Comparison of ENCODE assay signal across 8 cellular contexts in genomic region chr9:137278061-137278912, GRCh38. TPM values are rescaled to one million over a fixed set of nuclear protein-coding genes. Genes with fewer than 3 reads are reported as not detected.
DNase-seq lines count a peak whose midpoint lies in the region; ATAC-seq and TF ChIP-seq lines count a peak whose summit lies in the region.

No MANE protein-coding gene starts in this region.

- H3K9me3 ChIP-seq in heart right ventricle = no peaks in the 10 kb centered on the region
- no peaks in the 10 kb centered on the region for H3K9me3 ChIP-seq in sigmoid colon

- peak overlapping the region; percentile 37 to 70 (median 60) for H3K4me3 ChIP-seq in heart right ventricle
- peak overlapping the region; percentile 27 to 49 (median 38) for H3K4me3 ChIP-seq in sigmoid colon

- no peaks in the 10 kb centered on the region for H3K27me3 ChIP-seq in heart right ventricle
- peaks cover 19 to 86% (median 63%) of the 10 kb centered on the region in 3 donors for H3K27me3 ChIP-seq in sigmoid colon

- H3K4me3 Mint-ChIP-seq in activated T-cell treated with anti-CD3 and anti-CD28 coated beads, Interleukin-2, amount 50 U/mL, for 24 hours = peak overlapping the region; percentile 81
- H3K4me3 Mint-ChIP-seq in activated CD4-positive, alpha-beta memory T cell treated with anti-CD3 and anti-CD28 coated beads for 36 hours = peak overlapping the region; percentile 75

- CTCF ChIA-PET in activated CD4-positive, alpha-beta memory T cell treated with anti-CD3 and anti-CD28 coated beads for 36 hours (lab: Charles Lee) = interaction anchor here (1.0 kb wide), 1 partner anchor 41 kb away, joined by 4 read pairs; no protein-coding TSS in a partner anchor

- POLR2A ChIA-PET in activated CD4-positive, alpha-beta memory T cell treated with anti-CD3 and anti-CD28 coated beads for 36 hours (lab: Charles Lee) = no interaction called here

- no peaks in the 10 kb centered on the region for H3K9me3 Mint-ChIP-seq in activated T-cell treated with anti-CD3 and anti-CD28 coated beads, Interleukin-2, amount 50 U/mL, for 24 hours
- H3K9me3 Mint-ChIP-seq in activated CD4-positive, alpha-beta memory T cell treated with anti-CD3 and anti-CD28 coated beads for 36 hours = no peaks in the 10 kb centered on the region

- ATAC-seq in heart right ventricle (peak; percentile 1 to 34 (median 10)), HG03196 (IDR thresholded peaks at IDR 0.05; ENCODE audit: unreplicated experiment) (no peak)

- H3K36me3 ChIP-seq in heart right ventricle = peaks cover 0 to 51% (median 6%) of the 10 kb centered on the region in 9 donors
- peaks cover 2 to 15% (median 2%) of the 10 kb centered on the region in 4 donors for H3K36me3 ChIP-seq in sigmoid colon

- no peak for TF ChIP-seq EP300 in sigmoid colon (IDR thresholded peaks at IDR 0.05)

- H3K36me3 Mint-ChIP-seq in activated T-cell treated with anti-CD3 and anti-CD28 coated beads, Interleukin-2, amount 50 U/mL, for 24 hours (ENCODE audit: low read depth) = peaks cover 10% of the 10 kb centered on the region
- H3K36me3 Mint-ChIP-seq in activated CD4-positive, alpha-beta memory T cell treated with anti-CD3 and anti-CD28 coated beads for 36 hours = no peaks in the 10 kb centered on the region

- peaks cover 17% of the 10 kb centered on the region for H3K27me3 Mint-ChIP-seq in activated T-cell treated with anti-CD3 and anti-CD28 coated beads, Interleukin-2, amount 50 U/mL, for 24 hours
- no peaks in the 10 kb centered on the region for H3K27me3 Mint-ChIP-seq in activated CD4-positive, alpha-beta memory T cell treated with anti-CD3 and anti-CD28 coated beads for 36 hours

- peaks cover 30 to 83% (median 57%) of the 10 kb centered on the region in 9 donors for H3K4me1 ChIP-seq in heart right ventricle
- peaks cover 0 to 35% (median 24%) of the 10 kb centered on the region in 4 donors for H3K4me1 ChIP-seq in sigmoid colon

- TF ChIP-seq CTCF in heart right ventricle (IDR thresholded peaks at IDR 0.05) (no peak), sigmoid colon (IDR thresholded peaks at IDR 0.05) (no peak)

- WGBS in heart right ventricle, 2 donors = 9 to 16% methylated on average over 84 of the region's 84 CpGs
- 6 to 20% methylated on average over 84 of the region's 84 CpGs for WGBS in sigmoid colon, 2 donors

- peak overlapping the region; percentile 40 for H3K27ac Mint-ChIP-seq in activated T-cell treated with anti-CD3 and anti-CD28 coated beads, Interleukin-2, amount 50 U/mL, for 24 hours
- peak overlapping the region; percentile 46 for H3K27ac Mint-ChIP-seq in activated CD4-positive, alpha-beta memory T cell treated with anti-CD3 and anti-CD28 coated beads for 36 hours

- peaks cover 14% of the 10 kb centered on the region for H3K4me1 Mint-ChIP-seq in activated T-cell treated with anti-CD3 and anti-CD28 coated beads, Interleukin-2, amount 50 U/mL, for 24 hours (ENCODE audit: low read depth)
- H3K4me1 Mint-ChIP-seq in activated CD4-positive, alpha-beta memory T cell treated with anti-CD3 and anti-CD28 coated beads for 36 hours (ENCODE audit: low read depth) = peaks cover 8% of the 10 kb centered on the region

- DNase-seq in activated T-cell treated with anti-CD3 and anti-CD28 coated beads, Interleukin-2, amount 50 U/mL, for 24 hours = no peak
- no peak for DNase-seq in activated T-cell treated with anti-CD3 and anti-CD28 coated beads, Interleukin-2, amount 50 U/mL, for 48 hours
- no peak for DNase-seq in activated CD4-positive, alpha-beta memory T cell treated with anti-CD3 and anti-CD28 coated beads for 36 hours
- DNase-seq in heart right ventricle (peak; percentile 35 to 62), sigmoid colon (no peak), NCI-H1417 (lab: John Stamatoyannopoulos, UW) (no peak)
- no peak for DNase-seq in activated CD8-positive, alpha-beta memory T cell treated with anti-CD3 and anti-CD28 coated beads, Interleukin-2, amount 50 U/mL, for 48 hours

- H3K27ac ChIP-seq in heart right ventricle (peak overlapping the region; percentile 91 to 100 (median 98)), sigmoid colon (peak overlapping the region; percentile 72 to 81 (median 74))

- intact Hi-C loops in activated CD4-positive, alpha-beta memory T cell treated with anti-CD3 and anti-CD28 coated beads for 36 hours (cut with micrococcal nuclease) = no loop called here
- intact Hi-C loops in heart right ventricle (cut with DNase I) = no loop called here
- intact Hi-C loops in sigmoid colon (cut with DNase I) = no loop called here

- TF ChIP-seq POLR2A in sigmoid colon (IDR thresholded peaks at IDR 0.05) = no peak

RNA-seq across cellular contexts. Expression of gene TOR4A, which starts 0.8 kb away (rescaled TPM):
- total RNA-seq in activated CD4-positive, alpha-beta memory T cell treated with anti-CD3 and anti-CD28 coated beads for 36 hours = 1 to 10 TPM; 6.6 to 6.8 TPM
- total RNA-seq in heart right ventricle (10 to 100 TPM; 15.2 to 21.5 (median 16.8) TPM), sigmoid colon (1 to 10 TPM; 3.8 to 4.3 (median 3.9) TPM)
- polyA plus RNA-seq in heart right ventricle (10 to 100 TPM in 1 of 2 donors, 1 to 10 TPM in 1; 4.7 to 11.5 TPM), sigmoid colon (10 to 100 TPM in 1 of 3 donors, 1 to 10 TPM in 2; 5.1 to 33.0 (median 6.6) TPM)

RNA-seq across cellular contexts. Expression of gene NELFB, which starts 23.2 kb away (rescaled TPM):
- 10 to 100 TPM; 57.2 to 57.9 TPM for total RNA-seq in activated CD4-positive, alpha-beta memory T cell treated with anti-CD3 and anti-CD28 coated beads for 36 hours
- 10 to 100 TPM; 31.6 to 47.1 (median 39.2) TPM for total RNA-seq in heart right ventricle
- 10 to 100 TPM; 31.5 to 52.9 TPM for polyA plus RNA-seq in heart right ventricle
- 10 to 100 TPM; 24.7 to 36.5 (median 33.2) TPM for total RNA-seq in sigmoid colon
- polyA plus RNA-seq in sigmoid colon = 10 to 100 TPM; 41.6 to 70.5 (median 45.0) TPM

RNA-seq across cellular contexts. Expression of gene NRARP, which starts 23.8 kb away (rescaled TPM):
- 1 to 10 TPM in 1 of 2 experiments, under 1 TPM in 1; 0.82 to 1.1 TPM for total RNA-seq in activated CD4-positive, alpha-beta memory T cell treated with anti-CD3 and anti-CD28 coated beads for 36 hours
- total RNA-seq in heart right ventricle (10 to 100 TPM in 7 of 10 donors, 1 to 10 TPM in 3; 2.6 to 20.8 (median 11.7) TPM), sigmoid colon (1 to 10 TPM in 3 of 4 donors, not detected in 1; 1.8 to 2.9 (median 2.8) TPM)
- polyA plus RNA-seq in heart right ventricle (1 to 10 TPM; 2.0 to 5.4 TPM), sigmoid colon (10 to 100 TPM; 20.4 to 24.7 (median 24.0) TPM)

RNA-seq across cellular contexts. Expression of gene STPG3, which starts 27.2 kb away (rescaled TPM):
- not detected for total RNA-seq in activated CD4-positive, alpha-beta memory T cell treated with anti-CD3 and anti-CD28 coated beads for 36 hours
- under 1 TPM in 3 of 10 donors, not detected in 7; 0.24 to 0.32 (median 0.32) TPM for total RNA-seq in heart right ventricle
- under 1 TPM in 1 of 2 donors, not detected in 1; 0.44 TPM for polyA plus RNA-seq in heart right ventricle
- not detected for total RNA-seq in sigmoid colon
- not detected for polyA plus RNA-seq in sigmoid colon

RNA-seq across cellular contexts. Expression of gene TUBB4B, which starts 37.2 kb away (rescaled TPM):
- total RNA-seq in activated CD4-positive, alpha-beta memory T cell treated with anti-CD3 and anti-CD28 coated beads for 36 hours = 100 to 1,000 TPM; 320 to 325 TPM
- 100 to 1,000 TPM; 211 to 495 (median 330) TPM for total RNA-seq in heart right ventricle
- polyA plus RNA-seq in heart right ventricle = 100 to 1,000 TPM; 522 to 992 TPM
- 100 to 1,000 TPM; 141 to 196 (median 164) TPM for total RNA-seq in sigmoid colon
- polyA plus RNA-seq in sigmoid colon = 100 to 1,000 TPM; 292 to 505 (median 444) TPM

Comparison
In these comparisons a context has a peak if more than half of its experiments do, and no peak if none do; other contexts are left out.
1. DNase-seq: peak in heart right ventricle (2 of 2); none in activated T-cell treated with anti-CD3 and anti-CD28 coated beads, Interleukin-2, amount 50 U/mL, for 24 hours (single experiment), activated T-cell treated with anti-CD3 and anti-CD28 coated beads, Interleukin-2, amount 50 U/mL, for 48 hours (0 of 2), activated CD4-positive, alpha-beta memory T cell treated with anti-CD3 and anti-CD28 coated beads for 36 hours (single experiment), sigmoid colon (single experiment), NCI-H1417 (0 of 3) and activated CD8-positive, alpha-beta memory T cell treated with anti-CD3 and anti-CD28 coated beads, Interleukin-2, amount 50 U/mL, for 48 hours (single experiment).